2 cellular contexts compared by ENCODE assay signal in genomic region chr12:12270226-12270625, GRCh38.
TF ChIP-seq lines count a peak whose summit lies in the region.

No MANE protein-coding gene starts in this region.

TF ChIP-seq in HepG2, 621 proteins besides CTCF, POLR2A, EP300 and RAD21:
- TF ChIP-seq ZNF121 (CRISPR knock-in tag; IDR thresholded peaks at IDR 0.05) (peak; percentile 30; the same call in 1 of the 2 replicates), CREB1 (IDR thresholded peaks at IDR 0.05) (no peak), CREB1 (CRISPR knock-in tag; IDR thresholded peaks at IDR 0.05) (no peak)

TF ChIP-seq in WTC11, 78 proteins besides CTCF, POLR2A, EP300 and RAD21:
- TF ChIP-seq GRHL2 (CRISPR knock-in tag; IDR thresholded peaks at IDR 0.05; ENCODE audit: insufficient replicate concordance, severe bottlenecking) (no peak), EMX1 (CRISPR knock-in tag; IDR thresholded peaks at IDR 0.05) (no peak), JAZF1 (CRISPR knock-in tag; IDR thresholded peaks at IDR 0.05) (no peak), RELA (CRISPR knock-in tag; IDR thresholded peaks at IDR 0.05; ENCODE audit: borderline replicate concordance) (no peak), E2F4 (CRISPR knock-in tag; IDR thresholded peaks at IDR 0.05; ENCODE audit: borderline replicate concordance, low read depth) (no peak), ZNF121 (CRISPR knock-in tag; IDR thresholded peaks at IDR 0.05) (peak; percentile 80; the same call in 1 of the 2 replicates), NR3C1 (CRISPR knock-in tag; conservative IDR thresholded peaks at IDR 0.05; ENCODE audit: low read depth) (no peak)
